ENCODE assay signal across 11 cellular contexts in the genomic region with DNA sequence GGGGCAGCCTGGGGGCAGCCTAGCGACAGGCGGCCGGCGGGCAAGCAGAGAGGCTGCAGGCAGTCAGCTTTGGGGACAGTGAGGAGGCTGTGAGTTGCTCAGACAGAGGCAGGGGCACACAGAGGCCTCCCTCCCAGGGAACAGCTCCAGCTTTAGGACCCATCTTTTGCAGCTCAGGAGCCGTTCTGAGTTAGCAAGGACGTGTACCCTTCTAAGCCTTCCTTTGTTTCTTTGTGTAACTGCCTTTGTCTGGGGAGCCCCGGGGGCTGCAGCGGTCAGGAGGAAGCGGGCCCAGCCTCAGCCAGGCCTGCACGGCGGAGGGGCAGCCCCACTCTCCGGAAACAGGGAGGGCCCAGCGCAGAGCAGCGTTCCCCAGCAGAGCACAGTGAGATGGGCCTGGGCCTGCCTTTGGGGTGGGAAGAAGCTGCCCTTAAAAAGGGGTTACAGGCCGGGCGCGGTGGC. TPM values are rescaled to one million over a fixed set of nuclear protein-coding genes. Genes with fewer than 3 reads are reported as not detected.
DNase-seq lines count a peak whose midpoint lies in the region; ATAC-seq and TF ChIP-seq lines count a peak whose summit lies in the region.
"Had no signal": no experiment of that assay in that cellular context is flagged by ENCODE, and none has a peak within 500 bp of the region (broad histone marks: within the 10 kb centered on the region; RNA-seq: fewer than 3 reads in every experiment).

No MANE protein-coding gene starts in this region.

- no peaks in the 10 kb centered on the region for H3K36me3 ChIP-seq in WERI-Rb-1
- no peaks in the 10 kb centered on the region for H3K36me3 ChIP-seq in thyroid gland

- ATAC-seq in stimulated activated naive CD8-positive, alpha-beta T cell treated with anti-CD3 and anti-CD28 coated beads, Interleukin-15, amount 100 ng/mL, for 72 hours: peak; percentile 64

- WGBS in thyroid gland, 2 donors: 63 to 66% methylated on average over 15 to 16 of the region's 17 CpGs

- intact Hi-C loops in thyroid gland (cut with DNase I): no loop called here

- H3K27ac Mint-ChIP-seq in stimulated activated naive CD8-positive, alpha-beta T cell treated with anti-CD3 and anti-CD28 coated beads, Interleukin-15, amount 100 ng/mL, for 72 hours: peak overlapping the region; percentile 48 to 95
- H3K27ac Mint-ChIP-seq in endothelial cell (ENCODE audit: unreplicated experiment): no peak overlapping the region

- H3K9me3 Mint-ChIP-seq in stimulated activated naive CD8-positive, alpha-beta T cell treated with anti-CD3 and anti-CD28 coated beads, Interleukin-15, amount 100 ng/mL, for 72 hours: no peaks in the 10 kb centered on the region
- H3K9me3 Mint-ChIP-seq in endothelial cell (ENCODE audit: unreplicated experiment): no peaks in the 10 kb centered on the region

- TF ChIP-seq POLR2A in thyroid gland (IDR thresholded peaks at IDR 0.05): no peak

- TF ChIP-seq CTCF in WERI-Rb-1 (IDR thresholded peaks at IDR 0.05; ENCODE audit: low read depth, low read length) (no peak), endothelial cell (IDR thresholded peaks at IDR 0.05; ENCODE audit: unreplicated experiment) (no peak), thyroid gland (IDR thresholded peaks at IDR 0.05) (no peak)

- H3K9me3 ChIP-seq in WERI-Rb-1 (ENCODE audit: severe bottlenecking) (peaks cover 7% of the 10 kb centered on the region), thyroid gland (no peaks in the 10 kb centered on the region)

- DNase-seq in NCI-H2227 treated with DMSO at 0.1 percent for 48 hours (lab: John Stamatoyannopoulos, UW): peak; percentile 12
- DNase-seq in NCI-H2227 (lab: John Stamatoyannopoulos, UW; ENCODE audit: unreplicated experiment): no peak
- DNase-seq in WERI-Rb-1: no peak
- peak; percentile 63 for DNase-seq in iPS-NIHi11 (ENCODE audit: low spot score)
- peak; percentile 16 to 18 for DNase-seq in stimulated activated naive CD8-positive, alpha-beta T cell treated with anti-CD3 and anti-CD28 coated beads, Interleukin-15, amount 100 ng/mL, for 72 hours
- DNase-seq in endothelial cell (ENCODE audit: low spot score): no peak
- no peak for DNase-seq in epidermal melanocyte (ENCODE audit: insufficient read length, low spot score)
- DNase-seq in thyroid gland: no peak
- DNase-seq: aorta, NCI-H526, SHP77 had no signal

- H3K4me3 ChIP-seq in WERI-Rb-1 (ENCODE audit: low read depth, low read length) (peak overlapping the region; percentile 26; the same call in 1 of the 2 replicates), thyroid gland (replicated peaks in 1 of 3) (no peak overlapping the region)

- peaks cover 16% of the 10 kb centered on the region for H3K4me1 Mint-ChIP-seq in stimulated activated naive CD8-positive, alpha-beta T cell treated with anti-CD3 and anti-CD28 coated beads, Interleukin-15, amount 100 ng/mL, for 72 hours
- no peaks in the 10 kb centered on the region for H3K4me1 Mint-ChIP-seq in endothelial cell (ENCODE audit: unreplicated experiment)

- no peaks in the 10 kb centered on the region for H3K36me3 Mint-ChIP-seq in endothelial cell (ENCODE audit: low read depth, unreplicated experiment)

- H3K4me1 ChIP-seq in thyroid gland: no peaks in the 10 kb centered on the region

- H3K27me3 Mint-ChIP-seq in stimulated activated naive CD8-positive, alpha-beta T cell treated with anti-CD3 and anti-CD28 coated beads, Interleukin-15, amount 100 ng/mL, for 72 hours: no peaks in the 10 kb centered on the region
- no peaks in the 10 kb centered on the region for H3K27me3 Mint-ChIP-seq in endothelial cell (ENCODE audit: unreplicated experiment)

- peak overlapping the region; percentile 94 for H3K27ac ChIP-seq in WERI-Rb-1
- H3K27ac ChIP-seq in thyroid gland: no peak overlapping the region

- H3K27me3 ChIP-seq in WERI-Rb-1 (ENCODE audit: insufficient read depth, low read depth, severe bottlenecking) (no peaks in the 10 kb centered on the region), thyroid gland (no peaks in the 10 kb centered on the region)

- H3K4me3 Mint-ChIP-seq in stimulated activated naive CD8-positive, alpha-beta T cell treated with anti-CD3 and anti-CD28 coated beads, Interleukin-15, amount 100 ng/mL, for 72 hours: peak overlapping the region; percentile 51 to 64
- no peak overlapping the region for H3K4me3 Mint-ChIP-seq in endothelial cell (ENCODE audit: unreplicated experiment)

RNA-seq across cellular contexts. Expression of a gene that starts 41.0 kb away (rescaled TPM):
- total RNA-seq in endothelial cell (ENCODE audit: unreplicated experiment) (56.8 TPM), thyroid gland (10 to 100 TPM; 46.6 to 69.9 (median 62.8) TPM)

Comparison
In these comparisons a context has a peak if more than half of its experiments do, and no peak if none do; other contexts are left out.
1. DNase-seq: peak in NCI-H2227 treated with DMSO at 0.1 percent for 48 hours (single experiment), iPS-NIHi11 (single experiment) and stimulated activated naive CD8-positive, alpha-beta T cell treated with anti-CD3 and anti-CD28 coated beads, Interleukin-15, amount 100 ng/mL, for 72 hours (2 of 2); none in NCI-H2227 (single experiment), WERI-Rb-1 (single experiment), endothelial cell (single experiment), epidermal melanocyte (single experiment) and thyroid gland (0 of 2).